ENCODE assay signal across 1 cellular context in genomic region chr10:314871-315270, GRCh38.
TF ChIP-seq lines count a peak whose summit lies in the region.

No MANE protein-coding gene starts in this region.

TF ChIP-seq in IMR-90, 13 proteins besides CTCF, POLR2A, EP300 and RAD21 (continued from another document):
- TF ChIP-seq, protein P1, sequence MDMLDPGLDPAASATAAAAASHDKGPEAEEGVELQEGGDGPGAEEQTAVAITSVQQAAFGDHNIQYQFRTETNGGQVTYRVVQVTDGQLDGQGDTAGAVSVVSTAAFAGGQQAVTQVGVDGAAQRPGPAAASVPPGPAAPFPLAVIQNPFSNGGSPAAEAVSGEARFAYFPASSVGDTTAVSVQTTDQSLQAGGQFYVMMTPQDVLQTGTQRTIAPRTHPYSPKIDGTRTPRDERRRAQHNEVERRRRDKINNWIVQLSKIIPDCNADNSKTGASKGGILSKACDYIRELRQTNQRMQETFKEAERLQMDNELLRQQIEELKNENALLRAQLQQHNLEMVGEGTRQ (IDR thresholded peaks at IDR 0.05; ENCODE audit: low read depth, low read length): no peak
- TF ChIP-seq CHD1 (IDR thresholded peaks at IDR 0.05; ENCODE audit: low read depth, low read length) (no peak), CEBPB (IDR thresholded peaks at IDR 0.05; ENCODE audit: low read depth, low read length) (no peak), FOS (IDR thresholded peaks at IDR 0.05; ENCODE audit: low read depth, low read length) (no peak), ELK1 (IDR thresholded peaks at IDR 0.05; ENCODE audit: borderline replicate concordance, low read depth, low read length) (no peak), BHLHE40 (IDR thresholded peaks at IDR 0.05; ENCODE audit: low read depth, low read length) (no peak), MAZ (IDR thresholded peaks at IDR 0.05; ENCODE audit: borderline replicate concordance, low read depth, low read length) (no peak), SMC3 (IDR thresholded peaks at IDR 0.05; ENCODE audit: low read depth, low read length) (no peak), NFE2L2 (IDR thresholded peaks at IDR 0.05; ENCODE audit: low read depth, low read length) (no peak), RCOR1 (IDR thresholded peaks at IDR 0.05; ENCODE audit: insufficient replicate concordance, low read length) (no peak)
